In genomic region chr10:126479280-126479679, GRCh38 we compare ENCODE assay signal across 35 cellular contexts.
"Had no signal": no experiment of that assay in that cellular context is flagged by ENCODE, and none has a peak within 500 bp of the region (broad histone marks: within the 10 kb centered on the region; RNA-seq: fewer than 3 reads in every experiment).

No MANE protein-coding gene starts in this region.

- DNase-seq: activated B cell treated with CpG ODN at 0.5 μM for 24 hours; activated CD4-positive, alpha-beta memory T cell treated with anti-CD3 and anti-CD28 coated beads for 36 hours; activated CD4-positive, alpha-beta T cell treated with anti-CD3 and anti-CD28 coated beads for 4 hours; activated CD4-positive, alpha-beta T cell treated with anti-CD3 and anti-CD28 coated beads, Interleukin-2, amount 10 ng/mL, durations not matched to agents 24 days and 14 days; activated CD4-positive, alpha-beta T cell treated with anti-CD3 and anti-CD28 coated beads, Interleukin-2, amount 50 U/mL, for 1 hour; activated CD4-positive, alpha-beta T cell treated with anti-CD3 and anti-CD28 coated beads, Interleukin-2, amount 50 U/mL, for 4 hours; activated CD4-positive, CD25-positive, alpha-beta regulatory T cell treated with anti-CD3 and anti-CD28 coated beads, Interleukin-2, amount 50 U/mL, for 72 hours; activated CD8-positive, alpha-beta memory T cell treated with anti-CD3 and anti-CD28 coated beads, Interleukin-2, amount 50 U/mL, for 4 hours; activated CD8-positive, alpha-beta T cell treated with anti-CD3 and anti-CD28 coated beads for 36 hours; activated effector memory CD4-positive, alpha-beta T cell treated with anti-CD3 and anti-CD28 coated beads, Interleukin-2, amount 50 U/mL, for 16 hours; activated gamma-delta T cell treated with Interleukin-2 at 50 U/mL for 16 hours; activated naive CD4-positive, alpha-beta T cell; activated naive CD4-positive, alpha-beta T cell treated with anti-CD3 and anti-CD28 coated beads for 36 hours; activated naive CD4-positive, alpha-beta T cell treated with anti-CD3 and anti-CD28 coated beads, Interleukin-2, amount 50 U/mL, for 16 hours; activated naive CD8-positive, alpha-beta T cell treated with anti-CD3 and anti-CD28 coated beads for 36 hours; activated T-cell treated with anti-CD3 and anti-CD28 coated beads for 4 hours; activated T-cell treated with anti-CD3 and anti-CD28 coated beads, Interleukin-2, amount 50 U/mL, for 1 hour; activated T-cell treated with anti-CD3 and anti-CD28 coated beads, Interleukin-2, amount 50 U/mL, for 4 hours; activated T-cell treated with anti-CD3 and anti-CD28 coated beads, Interleukin-2, amount 50 U/mL, for 72 hours; adrenal gland; amniotic stem cell; aorta; body of pancreas; brain microvascular endothelial cell; central memory CD4-positive, alpha-beta T cell; T-helper 1 cell; T-helper 2 cell; T-helper 9 cell had no signal

- H3K4me3 ChIP-seq: adrenal gland, body of pancreas, breast epithelium had no signal

- H3K27ac ChIP-seq: adrenal gland, body of pancreas, brain microvascular endothelial cell, breast epithelium, VCaP had no signal

- H3K4me1 Mint-ChIP-seq: activated B cell treated with CpG ODN at 0.5 μM for 24 hours; activated CD4-positive, alpha-beta T cell treated with anti-CD3 and anti-CD28 coated beads, Interleukin-2, amount 10 ng/mL, durations not matched to agents 24 days and 14 days; activated naive CD8-positive, alpha-beta T cell treated with anti-CD3 and anti-CD28 coated beads for 36 hours had no signal

- H3K36me3 Mint-ChIP-seq: activated CD4-positive, alpha-beta memory T cell treated with anti-CD3 and anti-CD28 coated beads for 36 hours; activated naive CD4-positive, alpha-beta T cell treated with anti-CD3 and anti-CD28 coated beads, Interleukin-2, amount 50 U/mL, for 72 hours; activated naive CD8-positive, alpha-beta T cell treated with anti-CD3 and anti-CD28 coated beads for 36 hours had no signal

- H3K27me3 Mint-ChIP-seq: activated B cell treated with CpG ODN at 0.5 μM for 24 hours; activated CD4-positive, alpha-beta memory T cell treated with anti-CD3 and anti-CD28 coated beads for 36 hours; activated CD4-positive, alpha-beta T cell treated with anti-CD3 and anti-CD28 coated beads, Interleukin-2, amount 10 ng/mL, durations not matched to agents 24 days and 14 days; activated CD8-positive, alpha-beta T cell treated with anti-CD3 and anti-CD28 coated beads for 36 hours; activated T-helper 17 cell treated with anti-CD3 and anti-CD28 coated beads, Interleukin-2, amount 50 U/mL, for 72 hours had no signal

- H3K9me3 ChIP-seq: adrenal gland, body of pancreas, breast epithelium had no signal

- H3K4me3 Mint-ChIP-seq: activated B cell treated with CpG ODN at 0.5 μM for 24 hours; activated CD4-positive, alpha-beta memory T cell treated with anti-CD3 and anti-CD28 coated beads for 36 hours; activated CD4-positive, alpha-beta T cell treated with anti-CD3 and anti-CD28 coated beads, Interleukin-2, amount 10 ng/mL, durations not matched to agents 24 days and 14 days; activated CD8-positive, alpha-beta T cell treated with anti-CD3 and anti-CD28 coated beads for 36 hours; activated naive CD4-positive, alpha-beta T cell treated with anti-CD3 and anti-CD28 coated beads for 36 hours; activated naive CD8-positive, alpha-beta T cell treated with anti-CD3 and anti-CD28 coated beads for 36 hours; activated T-cell treated with anti-CD3 and anti-CD28 coated beads, Interleukin-2, amount 50 U/mL, for 4 hours; activated T-cell treated with anti-CD3 and anti-CD28 coated beads, Interleukin-2, amount 50 U/mL, for 72 hours; activated T-helper 1 cell treated with anti-CD3 and anti-CD28 coated beads, Interleukin-12 subunit alpha, Interleukin-12 subunit beta, Interleukin-2, Interleukin-4 antibody, amounts not matched to agents 30 ng/mL and 10 ng/mL and 1 ng/mL, durations not matched to agents 14 hours and 24 hours and 36 hours; activated T-helper 17 cell treated with anti-CD3 and anti-CD28 coated beads, Interleukin-2, amount 50 U/mL, for 72 hours; T-helper 1 cell treated with Interleukin-12 subunit alpha and Interleukin-12 subunit beta and Interleukin-4 antibody, amounts not matched to agents 30 μg/mL and 1 μg/mL, for 36 hours; T-helper 2 cell treated with Interferon-gamma antibody and Interleukin-4, amounts not matched to agents 5 μg/mL and 100 μg/mL, for 36 hours had no signal

- H3K4me1 ChIP-seq: adrenal gland, body of pancreas, breast epithelium had no signal

- H3K27me3 ChIP-seq: adrenal gland, body of pancreas, brain microvascular endothelial cell, breast epithelium had no signal

- H3K27ac Mint-ChIP-seq: activated B cell treated with CpG ODN at 0.5 μM for 24 hours; activated CD4-positive, alpha-beta memory T cell treated with anti-CD3 and anti-CD28 coated beads for 36 hours; activated CD4-positive, alpha-beta T cell treated with anti-CD3 and anti-CD28 coated beads, Interleukin-2, amount 10 ng/mL, durations not matched to agents 24 days and 14 days; activated CD8-positive, alpha-beta T cell treated with anti-CD3 and anti-CD28 coated beads for 36 hours; activated naive CD4-positive, alpha-beta T cell treated with anti-CD3 and anti-CD28 coated beads for 36 hours; activated naive CD4-positive, alpha-beta T cell treated with anti-CD3 and anti-CD28 coated beads, Interleukin-2, amount 50 U/mL, for 72 hours; activated naive CD8-positive, alpha-beta T cell treated with anti-CD3 and anti-CD28 coated beads for 36 hours; activated T-cell treated with anti-CD3 and anti-CD28 coated beads, Interleukin-2, amount 50 U/mL, for 72 hours; activated T-helper 1 cell treated with anti-CD3 and anti-CD28 coated beads, Interleukin-12 subunit alpha, Interleukin-12 subunit beta, Interleukin-2, Interleukin-4 antibody, amounts not matched to agents 30 ng/mL and 10 ng/mL and 1 ng/mL, durations not matched to agents 14 hours and 24 hours and 36 hours; activated T-helper 17 cell treated with anti-CD3 and anti-CD28 coated beads, Interleukin-2, amount 50 U/mL, for 72 hours; T-helper 1 cell treated with Interleukin-12 subunit alpha and Interleukin-12 subunit beta and Interleukin-4 antibody, amounts not matched to agents 30 μg/mL and 1 μg/mL, for 36 hours; T-helper 2 cell treated with Interferon-gamma antibody and Interleukin-4, amounts not matched to agents 5 μg/mL and 100 μg/mL, for 36 hours had no signal

- H3K9me3 Mint-ChIP-seq: activated B cell treated with CpG ODN at 0.5 μM for 24 hours; activated CD4-positive, alpha-beta T cell treated with anti-CD3 and anti-CD28 coated beads, Interleukin-2, amount 10 ng/mL, durations not matched to agents 24 days and 14 days; activated CD8-positive, alpha-beta T cell treated with anti-CD3 and anti-CD28 coated beads for 36 hours; activated naive CD4-positive, alpha-beta T cell treated with anti-CD3 and anti-CD28 coated beads for 36 hours; activated naive CD8-positive, alpha-beta T cell treated with anti-CD3 and anti-CD28 coated beads for 36 hours; activated T-helper 1 cell treated with anti-CD3 and anti-CD28 coated beads, Interleukin-12 subunit alpha, Interleukin-12 subunit beta, Interleukin-2, Interleukin-4 antibody, amounts not matched to agents 30 ng/mL and 10 ng/mL and 1 ng/mL, durations not matched to agents 14 hours and 24 hours and 36 hours; T-helper 1 cell treated with Interleukin-12 subunit alpha and Interleukin-12 subunit beta and Interleukin-4 antibody, amounts not matched to agents 30 μg/mL and 1 μg/mL, for 36 hours; T-helper 2 cell treated with Interferon-gamma antibody and Interleukin-4, amounts not matched to agents 5 μg/mL and 100 μg/mL, for 36 hours had no signal

- H3K36me3 ChIP-seq: adrenal gland, brain microvascular endothelial cell, breast epithelium had no signal
